In the genomic region with DNA sequence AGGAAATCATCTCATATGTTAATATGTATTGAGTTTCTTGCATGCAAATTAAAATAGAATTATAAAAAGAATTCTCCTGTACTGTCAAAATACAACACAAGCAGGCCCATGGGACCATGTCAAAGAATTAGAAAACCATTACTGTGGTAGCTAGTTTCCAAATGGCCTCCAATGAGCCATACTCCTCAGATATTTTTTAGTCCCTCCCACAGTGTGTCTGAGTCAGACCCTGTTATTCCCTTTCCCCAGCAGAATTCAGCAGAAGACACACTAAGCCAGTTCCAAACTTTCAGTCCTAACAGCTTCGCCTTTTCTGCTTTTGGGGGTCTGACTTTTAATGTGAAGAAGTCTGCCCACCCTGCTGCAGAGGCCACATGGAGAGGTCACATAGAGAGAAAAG, we compare ENCODE assay signal across 31 cellular contexts.
A peak's percentile ranks its signal among the peaks of the same experiment; 100 is the strongest.
DNase-seq lines count a peak whose midpoint lies in the region; ATAC-seq and TF ChIP-seq lines count a peak whose summit lies in the region.
"Had no signal": no experiment of that assay in that cellular context is flagged by ENCODE, and none has a peak within 500 bp of the region (broad histone marks: within the 10 kb centered on the region; RNA-seq: fewer than 3 reads in every experiment).

No MANE protein-coding gene starts in this region.

- H3K4me1 Mint-ChIP-seq in naive thymus-derived CD8-positive, alpha-beta T cell, result no peaks in the 10 kb centered on the region

- no peak for TF ChIP-seq CTCF in cardiac muscle cell (IDR thresholded peaks at IDR 0.05; ENCODE audit: low read depth, low read length)
- TF ChIP-seq CTCF in epithelial cell of esophagus (IDR thresholded peaks at IDR 0.05; ENCODE audit: insufficient read depth, low read depth, low read length, missing control alignments), result no peak

- H3K36me3 ChIP-seq in cardiac muscle cell, result no peaks in the 10 kb centered on the region
- H3K36me3 ChIP-seq: adrenal gland had no signal

- H3K27me3 ChIP-seq in cardiac muscle cell, result no peaks in the 10 kb centered on the region
- H3K27me3 ChIP-seq: adrenal gland, testis had no signal

- H3K9me3 Mint-ChIP-seq in naive thymus-derived CD8-positive, alpha-beta T cell, result peaks cover 0 to 4% (median 2%) of the 10 kb centered on the region in 9 donors
- H3K9me3 Mint-ChIP-seq: brain; CD4-positive, alpha-beta T cell had no signal

- H3K27ac Mint-ChIP-seq in naive thymus-derived CD8-positive, alpha-beta T cell, result no peak overlapping the region
- H3K27ac Mint-ChIP-seq: activated T-cell treated with anti-CD3 and anti-CD28 coated beads, Interleukin-2, amount 50 U/mL, for 72 hours; brain; CD4-positive, alpha-beta T cell had no signal

- POLR2A ChIA-PET in naive thymus-derived CD8-positive, alpha-beta T cell (lab: Charles Lee), result no interaction called here

- peaks cover 55% of the 10 kb centered on the region for H3K4me1 ChIP-seq in cardiac muscle cell (ENCODE audit: low read depth)
- H3K4me1 ChIP-seq: adrenal gland, testis had no signal

- no peak for DNase-seq in cardiac muscle cell (ENCODE audit: low read depth in 1 of 2, low spot score in 1 of 2)
- DNase-seq in left ventricle myocardium superior, result no peak
- peak; percentile 36 for DNase-seq in RPMI7951 (ENCODE audit: low read depth)
- peak; percentile 29 for DNase-seq in epithelial cell of esophagus (ENCODE audit: low read depth)
- no peak for DNase-seq in NCI-H2107 (lab: John Stamatoyannopoulos, UW)
- no peak for DNase-seq in naive thymus-derived CD8-positive, alpha-beta T cell
- no peak for DNase-seq in NK-92 (lab: John Stamatoyannopoulos, UW; ENCODE audit: unreplicated experiment)
- DNase-seq: 8988T; activated CD4-positive, alpha-beta T cell treated with anti-CD3 and anti-CD28 coated beads, Interleukin-2, amount 50 U/mL, for 48 hours; activated CD4-positive, CD25-positive, alpha-beta regulatory T cell treated with anti-CD3 and anti-CD28 coated beads, Interleukin-2, amount 50 U/mL, for 72 hours; activated naive CD4-positive, alpha-beta T cell; activated T-cell treated with anti-CD3 and anti-CD28 coated beads, Interleukin-2, amount 50 U/mL, for 72 hours; adrenal gland; CD4-positive, alpha-beta T cell; DMS79 treated with DMSO at 0.1 percent for 48 hours; glutamatergic neuron; mesendoderm; NCI-H1092; NCI-H1694 treated with DMSO at 0.1 percent for 48 hours; NCI-H2171; NCI-H510A; NK-92 treated with Interleukin-12 subunit alpha and Interleukin-12 subunit beta, amount 100 ng/mL, for 24 hours; SHP77; small intestine; stimulated activated naive CD4-positive, alpha-beta T cell treated with Interleukin-2 at 50 U/mL for 16 hours; T-helper 2 cell; testis had no signal

- ATAC-seq in left ventricle myocardium superior (no peak), GM21529 (IDR thresholded peaks at IDR 0.05; ENCODE audit: unreplicated experiment) (no peak)
- ATAC-seq in naive thymus-derived CD8-positive, alpha-beta T cell, result no peak
- ATAC-seq: activated T-cell treated with anti-CD3 and anti-CD28 coated beads, Interleukin-2, amount 50 U/mL, for 72 hours; left lobe of liver had no signal

- no peaks in the 10 kb centered on the region for H3K36me3 Mint-ChIP-seq in naive thymus-derived CD8-positive, alpha-beta T cell
- H3K36me3 Mint-ChIP-seq: brain had no signal

- intact Hi-C loops in left ventricle myocardium superior (cut with micrococcal nuclease), result no loop called here

- H3K27ac ChIP-seq in cardiac muscle cell, result peak overlapping the region; percentile 84
- H3K27ac ChIP-seq: adrenal gland, HL-60, testis had no signal

- H3K4me3 ChIP-seq in cardiac muscle cell (no peak overlapping the region), epithelial cell of esophagus (ENCODE audit: low read length) (no peak overlapping the region)
- H3K4me3 ChIP-seq: adrenal gland, testis had no signal

- no peaks in the 10 kb centered on the region for H3K9me3 ChIP-seq in cardiac muscle cell (ENCODE audit: low read depth)
- H3K9me3 ChIP-seq: adrenal gland, testis had no signal

- no peak overlapping the region for H3K4me3 Mint-ChIP-seq in naive thymus-derived CD8-positive, alpha-beta T cell
- H3K4me3 Mint-ChIP-seq: activated T-cell treated with anti-CD3 and anti-CD28 coated beads, Interleukin-2, amount 50 U/mL, for 72 hours; brain; CD4-positive, alpha-beta T cell had no signal

- no peaks in the 10 kb centered on the region for H3K27me3 Mint-ChIP-seq in naive thymus-derived CD8-positive, alpha-beta T cell
- H3K27me3 Mint-ChIP-seq: brain; CD4-positive, alpha-beta T cell had no signal

Comparison
In these comparisons a context has a peak if more than half of its experiments do, and no peak if none do; other contexts are left out.
1. DNase-seq: peak in RPMI7951 (single experiment) and epithelial cell of esophagus (single experiment); none in cardiac muscle cell (0 of 2), left ventricle myocardium superior (single experiment), NCI-H2107 (single experiment), naive thymus-derived CD8-positive, alpha-beta T cell (0 of 10) and NK-92 (single experiment).